Comparison of ENCODE assay signal across 9 cellular contexts in the genomic region with DNA sequence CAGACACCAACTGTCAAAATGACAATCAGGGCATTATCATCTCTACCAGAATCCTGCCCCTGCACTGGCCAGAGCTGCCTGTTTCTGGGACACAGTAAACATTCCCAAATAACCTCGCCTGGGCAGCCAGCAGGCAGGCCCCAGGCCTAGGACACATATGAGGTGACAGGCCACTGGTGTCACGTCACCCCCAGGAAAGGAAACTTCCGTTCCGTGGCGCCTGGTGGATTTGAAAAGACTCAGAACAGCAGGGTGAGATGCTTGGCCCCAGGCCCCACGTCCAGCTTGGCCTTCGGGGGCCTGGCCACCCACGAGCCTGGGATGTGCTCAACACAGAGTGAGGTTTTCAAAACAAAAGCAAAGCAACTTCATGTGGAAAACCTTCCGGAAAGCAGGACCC.
DNase-seq lines count a peak whose midpoint lies in the region; ATAC-seq and TF ChIP-seq lines count a peak whose summit lies in the region.
"Had no signal": no experiment of that assay in that cellular context is flagged by ENCODE, and none has a peak within 500 bp of the region (broad histone marks: within the 10 kb centered on the region; RNA-seq: fewer than 3 reads in every experiment).

No MANE protein-coding gene starts in this region.

- H3K4me3 ChIP-seq in HL-60 (replicated peaks; ENCODE audit: insufficient read depth, low read length): peak overlapping the region; percentile 83
- H3K4me3 ChIP-seq in muscle layer of colon (ENCODE audit: low read depth in 1 of 2, low read length in 2 of 2): peak overlapping the region; percentile 56 to 68

- no peaks in the 10 kb centered on the region for H3K36me3 ChIP-seq in muscle layer of colon (ENCODE audit: insufficient read depth, low read length)

- no peaks in the 10 kb centered on the region for H3K9me3 Mint-ChIP-seq in central memory CD8-positive, alpha-beta T cell

- peaks cover 13% of the 10 kb centered on the region for H3K4me1 ChIP-seq in muscle layer of colon (ENCODE audit: insufficient read depth, low read length)

- H3K27me3 Mint-ChIP-seq in central memory CD8-positive, alpha-beta T cell: no peaks in the 10 kb centered on the region

- peak overlapping the region; percentile 72 for H3K27ac Mint-ChIP-seq in central memory CD8-positive, alpha-beta T cell (ENCODE audit: low read depth)

- H3K9ac ChIP-seq in muscle layer of colon (ENCODE audit: low read length): no peak overlapping the region

- in situ Hi-C loops in KBM-7 (cut with MboI; ENCODE audit: low pct_unique_long_range_greater_than_20kb, low sequenced_read_pairs): no loop called here

- peak in 1 of 2 experiments; percentile 30 for DNase-seq in HL-60 (ENCODE audit: low read depth in 1 of 2, low spot score in 1 of 2)
- no peak for DNase-seq in central memory CD8-positive, alpha-beta T cell (ENCODE audit: low spot score in 2 of 2)
- no peak for DNase-seq in DMS79 (lab: John Stamatoyannopoulos, UW)
- no peak for DNase-seq in KBM-7
- DNase-seq in DMS114 treated with DMSO at 0.1 percent for 48 hours (lab: John Stamatoyannopoulos, UW; ENCODE audit: unreplicated experiment): no peak
- no peak for DNase-seq in GF-D8 (lab: John Stamatoyannopoulos, UW)
- DNase-seq: left cardiac atrium had no signal

- TF ChIP-seq CTCF in 22Rv1 (IDR thresholded peaks at IDR 0.05): no peak
- no peak for TF ChIP-seq CTCF in HL-60 (IDR thresholded peaks at IDR 0.05; ENCODE audit: insufficient read depth, low read length)

- H3K27ac ChIP-seq in 22Rv1: peak overlapping the region; percentile 40; the same call in 1 of the 2 replicates
- H3K27ac ChIP-seq in HL-60 (replicated peaks): peak overlapping the region; percentile 72
- no peak overlapping the region for H3K27ac ChIP-seq in muscle layer of colon (ENCODE audit: low read depth, low read length)

- no peak for ATAC-seq in central memory CD8-positive, alpha-beta T cell (replicated peaks; ENCODE audit: extremely low read depth, poor library complexity, severe bottlenecking)

- H3K9me3 ChIP-seq in muscle layer of colon (ENCODE audit: low read length): no peaks in the 10 kb centered on the region

- peak overlapping the region; percentile 92 for H3K4me3 Mint-ChIP-seq in central memory CD8-positive, alpha-beta T cell

- H3K27me3 ChIP-seq in HL-60 (ENCODE audit: insufficient read depth, poor library complexity, severe bottlenecking): no peaks in the 10 kb centered on the region
- H3K27me3 ChIP-seq in muscle layer of colon (ENCODE audit: control insufficient read depth in 1 of 2, insufficient read depth in 2 of 2, low read length in 2 of 2): no peaks in the 10 kb centered on the region

- H3K4me1 Mint-ChIP-seq in central memory CD8-positive, alpha-beta T cell: peaks cover 93% of the 10 kb centered on the region

- peaks cover 22% of the 10 kb centered on the region for H3K36me3 Mint-ChIP-seq in central memory CD8-positive, alpha-beta T cell (ENCODE audit: insufficient read depth)
